1 cellular context compared by ENCODE assay signal in the genomic region with DNA sequence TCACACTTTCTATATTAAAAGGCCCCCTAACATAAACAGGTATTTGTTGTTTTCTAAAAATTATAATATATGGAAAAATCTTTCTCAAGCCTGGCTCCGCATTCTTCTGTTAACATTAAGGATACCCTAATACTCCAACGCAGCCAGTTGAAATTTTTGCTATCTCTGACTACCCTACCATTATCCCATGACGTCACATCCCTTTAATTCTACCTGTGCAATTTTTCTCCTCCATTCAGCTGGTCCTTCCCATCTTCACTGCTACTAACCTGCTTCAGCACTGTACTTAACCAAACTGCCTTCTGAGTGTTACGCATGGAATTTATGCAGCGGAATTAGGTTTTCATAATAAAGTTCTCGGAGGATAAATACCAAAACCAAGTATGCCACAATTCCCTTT.
TF ChIP-seq lines count a peak whose summit lies in the region.

No MANE protein-coding gene starts in this region.

TF ChIP-seq in H1, 55 proteins besides CTCF, POLR2A, EP300 and RAD21 (continued from another document):
- TF ChIP-seq NANOG (IDR thresholded peaks at IDR 0.05; ENCODE audit: insufficient read depth, low read depth, low read length, poor library complexity, severe bottlenecking), result no peak
- no peak for TF ChIP-seq CBX5 (IDR thresholded peaks at IDR 0.05; ENCODE audit: low read depth, low read length)
- no peak for TF ChIP-seq CBX8 (IDR thresholded peaks at IDR 0.05; ENCODE audit: borderline replicate concordance, low read depth, low read length)
- TF ChIP-seq JUND (IDR thresholded peaks at IDR 0.05; ENCODE audit: low read length), result no peak
- TF ChIP-seq GTF2F1 (IDR thresholded peaks at IDR 0.05; ENCODE audit: borderline replicate concordance, low read depth, low read length), result no peak
- no peak for TF ChIP-seq JUN (IDR thresholded peaks at IDR 0.05; ENCODE audit: low read depth, low read length)
- no peak for TF ChIP-seq CHD2 (IDR thresholded peaks at IDR 0.05; ENCODE audit: low read length)
- TF ChIP-seq POLR2AphosphoS5 (IDR thresholded peaks at IDR 0.05; ENCODE audit: low read depth, low read length), result no peak
- no peak for TF ChIP-seq SRF (IDR thresholded peaks at IDR 0.05; ENCODE audit: low read depth, low read length)
